ENCODE assay signal across 22 cellular contexts in genomic region chr9:96130970-96131369, GRCh38.
DNase-seq lines count a peak whose midpoint lies in the region; FAIRE-seq and TF ChIP-seq lines count a peak whose summit lies in the region.
"Had no signal": no experiment of that assay in that cellular context is flagged by ENCODE, and none has a peak within 500 bp of the region (broad histone marks: within the 10 kb centered on the region; RNA-seq: fewer than 3 reads in every experiment).

No MANE protein-coding gene starts in this region.

- H2BK15ac ChIP-seq in neuronal stem cell (ENCODE audit: low read length): peak overlapping the region; percentile 33

- H3K27me3 ChIP-seq in SJSA1 (replicated peaks) (no peaks in the 10 kb centered on the region), neuronal stem cell (ENCODE audit: control insufficient read depth in 3 of 3, insufficient read depth in 3 of 3, low read depth in 1 of 3, low read length in 3 of 3) (peaks cover 0 to 4% (median 0%) of the 10 kb centered on the region in 3 experiments), adrenal gland (no peaks in the 10 kb centered on the region), testis (no peaks in the 10 kb centered on the region)
- H3K27me3 ChIP-seq: BLaER1 had no signal

- no peaks in the 10 kb centered on the region for H3K9me3 ChIP-seq in SJSA1 (replicated peaks)
- peaks cover 0 to 5% of the 10 kb centered on the region in 2 donors for H3K9me3 ChIP-seq in neuronal stem cell (replicated peaks in 1 of 2; ENCODE audit: control insufficient read depth in 2 of 2, insufficient read depth in 1 of 2, low read depth in 1 of 2, low read length in 2 of 2)
- H3K9me3 ChIP-seq in adrenal gland (replicated peaks in 1 of 3): no peaks in the 10 kb centered on the region
- no peaks in the 10 kb centered on the region for H3K9me3 ChIP-seq in testis
- H3K9me3 ChIP-seq: Caco-2 had no signal

- H3K14ac ChIP-seq in neuronal stem cell (ENCODE audit: low read length): no peak overlapping the region

- no peak overlapping the region for H2AK5ac ChIP-seq in neuronal stem cell (ENCODE audit: low read depth, low read length)

- TF ChIP-seq POLR2A in adrenal gland (IDR thresholded peaks at IDR 0.05) (no peak), testis (IDR thresholded peaks at IDR 0.05) (no peak)

- H4K91ac ChIP-seq in neuronal stem cell (ENCODE audit: low read depth, low read length, poor library complexity): no peak overlapping the region

- CTCF ChIA-PET in GM10248 (lab: Yijun Ruan, JAX): no interaction called here

- H3K23ac ChIP-seq in neuronal stem cell (ENCODE audit: low read depth, low read length, poor library complexity): no peak overlapping the region

- no peak for FAIRE-seq in urothelium cell line (lab: Jason Lieb, UNC)
- FAIRE-seq: A204.1, GM12891, GM18507 had no signal

- no peak for TF ChIP-seq CTCF in adrenal gland (IDR thresholded peaks at IDR 0.05)
- no peak for TF ChIP-seq CTCF in GM10248 (IDR thresholded peaks at IDR 0.05; ENCODE audit: control extremely low read depth, extremely low read depth, low read depth, missing control alignments)
- TF ChIP-seq CTCF in testis (IDR thresholded peaks at IDR 0.05): no peak

- no peak overlapping the region for H2AFZ ChIP-seq in neuronal stem cell (ENCODE audit: low read length)

- H3K4me2 ChIP-seq in neuronal stem cell (ENCODE audit: insufficient read depth, low read length, poor library complexity, severe bottlenecking): no peak overlapping the region
- H3K4me2 ChIP-seq: BLaER1 had no signal

- WGBS in neuronal stem cell (ENCODE audit: extremely low coverage in 2 of 2, insufficient read length in 2 of 2, insufficient replicate concordance in 1 of 2), 2 donors: no CpG with 5 or more reads among the region's 3 CpGs
- 83 to 91% (median 89%) methylated on average over 3 of the region's 3 CpGs for WGBS in adrenal gland, 4 donors
- 95% methylated on average over 3 of the region's 3 CpGs for WGBS in testis, 2 donors

- H3K4me1 ChIP-seq in SJSA1 (replicated peaks): peaks cover 92% of the 10 kb centered on the region
- peaks cover 0 to 22% of the 10 kb centered on the region in 2 donors for H3K4me1 ChIP-seq in neuronal stem cell (ENCODE audit: control insufficient read depth in 2 of 2, insufficient read depth in 1 of 2, low read depth in 1 of 2, low read length in 2 of 2)
- H3K4me1 ChIP-seq in adrenal gland (replicated peaks in 1 of 2): no peaks in the 10 kb centered on the region
- peaks cover 9% of the 10 kb centered on the region for H3K4me1 ChIP-seq in testis
- H3K4me1 ChIP-seq: Caco-2 had no signal

- H3K27ac ChIP-seq in SJSA1 (peak overlapping the region; percentile 72), neuronal stem cell (replicated peaks; ENCODE audit: low read length) (no peak overlapping the region), adrenal gland (no peak overlapping the region), testis (no peak overlapping the region)
- H3K27ac ChIP-seq: 22Rv1, BLaER1, C4-2B had no signal

- no peaks in the 10 kb centered on the region for H3K36me3 ChIP-seq in SJSA1
- no peaks in the 10 kb centered on the region for H3K36me3 ChIP-seq in neuronal stem cell (replicated peaks in 1 of 2; ENCODE audit: control insufficient read depth in 2 of 2, insufficient read depth in 2 of 2, low read length in 2 of 2)
- H3K36me3 ChIP-seq in adrenal gland (replicated peaks in 1 of 2): no peaks in the 10 kb centered on the region
- H3K36me3 ChIP-seq in testis (ENCODE audit: low read depth, missing control alignments): no peaks in the 10 kb centered on the region
- H3K36me3 ChIP-seq: BLaER1 had no signal

- H3K4me3 ChIP-seq in SJSA1 (no peak overlapping the region), neuronal stem cell (ENCODE audit: low read length in 2 of 2) (no peak overlapping the region), adrenal gland (no peak overlapping the region), testis (no peak overlapping the region)
- H3K4me3 ChIP-seq: BLaER1 had no signal

- H2BK120ac ChIP-seq in neuronal stem cell (ENCODE audit: low read depth, low read length): no peak overlapping the region

- no peak overlapping the region for H2BK12ac ChIP-seq in neuronal stem cell (ENCODE audit: low read length)

- no peak overlapping the region for H2BK5ac ChIP-seq in neuronal stem cell (ENCODE audit: low read length)

- DNase-seq in EL (peak; percentile 15), SJSA1 (ENCODE audit: low read depth in 1 of 2, low spot score in 2 of 2) (peak; percentile 42 to 58), kidney tubule cell (ENCODE audit: low spot score) (peak; percentile 10), neuronal stem cell (ENCODE audit: low spot score) (no peak), urothelium cell line (ENCODE audit: low spot score) (no peak), adrenal gland (no peak), GM10248 (ENCODE audit: extremely low spot score) (no peak), testis (no peak)
- DNase-seq: Caco-2; CD4-positive, CD25-positive, alpha-beta regulatory T cell; CD8-positive, alpha-beta T cell; DMS153; DND-41; GDM1; H7; HCEC 1CT had no signal

- H3K79me1 ChIP-seq in neuronal stem cell (ENCODE audit: low read depth, low read length): no peaks in the 10 kb centered on the region

- H3K18ac ChIP-seq in neuronal stem cell (ENCODE audit: low read length): no peak overlapping the region

- POLR2A ChIA-PET in GM10248 (lab: Yijun Ruan, JAX): no interaction called here

- no peak overlapping the region for H4K8ac ChIP-seq in neuronal stem cell (ENCODE audit: low read depth, low read length)

- intact Hi-C loops in adrenal gland (cut with DNase I): no loop called here
- intact Hi-C loops in testis (cut with DNase I; ENCODE audit: low total_unique reads): no loop called here

- H3K4ac ChIP-seq in neuronal stem cell (ENCODE audit: low read length): no peak overlapping the region

- H3K9ac ChIP-seq in neuronal stem cell (ENCODE audit: low read depth, low read length, poor library complexity): no peak overlapping the region
- H3K9ac ChIP-seq: BLaER1 had no signal

Comparison
In these comparisons a context has a peak if more than half of its experiments do, and no peak if none do; other contexts are left out.
1. DNase-seq: peak in EL (single experiment), SJSA1 (2 of 2) and kidney tubule cell (single experiment); none in neuronal stem cell (single experiment), urothelium cell line (single experiment), adrenal gland (0 of 7), GM10248 (single experiment) and testis (single experiment).